In genomic region chr9:113692264-113692663, GRCh38 we compare ENCODE assay signal across 16 cellular contexts.
DNase-seq lines count a peak whose midpoint lies in the region; ATAC-seq and TF ChIP-seq lines count a peak whose summit lies in the region.
"Had no signal": no experiment of that assay in that cellular context is flagged by ENCODE, and none has a peak within 500 bp of the region (broad histone marks: within the 10 kb centered on the region; RNA-seq: fewer than 3 reads in every experiment).

No MANE protein-coding gene starts in this region.

- no peak overlapping the region for H3K4me3 Mint-ChIP-seq in stimulated activated naive CD8-positive, alpha-beta T cell treated with anti-CD3 and anti-CD28 coated beads, Interleukin-15, amount 100 ng/mL, for 72 hours
- H3K4me3 Mint-ChIP-seq: CD4-positive, alpha-beta T cell; GM23338 had no signal

- TF ChIP-seq CTCF in WERI-Rb-1 (IDR thresholded peaks at IDR 0.05; ENCODE audit: low read depth, low read length) (peak; percentile 32; the same call in 1 of the 2 replicates), fibroblast of villous mesenchyme (IDR thresholded peaks at IDR 0.05; ENCODE audit: insufficient read depth, low read depth, low read length) (no peak)

- ATAC-seq in stimulated activated naive CD8-positive, alpha-beta T cell treated with anti-CD3 and anti-CD28 coated beads, Interleukin-15, amount 100 ng/mL, for 72 hours: no peak
- ATAC-seq: GM23338 had no signal

- DNase-seq in NCI-H82 (lab: John Stamatoyannopoulos, UW) (peak; percentile 56), OCI-M1 (lab: John Stamatoyannopoulos, UW) (peak; percentile 31), WERI-Rb-1 (no peak), fibroblast of villous mesenchyme (ENCODE audit: low read depth) (peak; percentile 42), NCI-H524 (lab: John Stamatoyannopoulos, UW) (no peak), NCI-H226 (no peak)
- no peak for DNase-seq in stimulated activated naive CD8-positive, alpha-beta T cell treated with anti-CD3 and anti-CD28 coated beads, Interleukin-15, amount 100 ng/mL, for 72 hours
- DNase-seq: ACHN; CD4-positive, alpha-beta T cell; DMS153; DMS79; GDM1; HCEC 1CT had no signal

- H3K4me1 Mint-ChIP-seq in stimulated activated naive CD8-positive, alpha-beta T cell treated with anti-CD3 and anti-CD28 coated beads, Interleukin-15, amount 100 ng/mL, for 72 hours: peaks cover 22% of the 10 kb centered on the region

- peaks cover 7% of the 10 kb centered on the region for H3K9me3 ChIP-seq in WERI-Rb-1 (ENCODE audit: severe bottlenecking)

- H3K36me3 ChIP-seq in WERI-Rb-1: no peaks in the 10 kb centered on the region

- peaks cover 0 to 12% of the 10 kb centered on the region in 2 donors for H3K9me3 Mint-ChIP-seq in stimulated activated naive CD8-positive, alpha-beta T cell treated with anti-CD3 and anti-CD28 coated beads, Interleukin-15, amount 100 ng/mL, for 72 hours
- H3K9me3 Mint-ChIP-seq: CD4-positive, alpha-beta T cell had no signal

- H3K27me3 ChIP-seq in WERI-Rb-1 (ENCODE audit: insufficient read depth, low read depth, severe bottlenecking): no peaks in the 10 kb centered on the region

- H3K4me3 ChIP-seq in WERI-Rb-1 (ENCODE audit: low read depth, low read length) (no peak overlapping the region), fibroblast of villous mesenchyme (ENCODE audit: low read depth, low read length) (no peak overlapping the region)
- H3K4me3 ChIP-seq: GM23338 had no signal

- no peak overlapping the region; the same call in 1 of the 2 replicates for H3K27ac ChIP-seq in WERI-Rb-1
- H3K27ac ChIP-seq: C4-2B, HL-60 had no signal

- H3K27ac Mint-ChIP-seq in stimulated activated naive CD8-positive, alpha-beta T cell treated with anti-CD3 and anti-CD28 coated beads, Interleukin-15, amount 100 ng/mL, for 72 hours: no peak overlapping the region
- H3K27ac Mint-ChIP-seq: CD4-positive, alpha-beta T cell; GM23338 had no signal

- peaks cover 66% of the 10 kb centered on the region for H3K27me3 Mint-ChIP-seq in stimulated activated naive CD8-positive, alpha-beta T cell treated with anti-CD3 and anti-CD28 coated beads, Interleukin-15, amount 100 ng/mL, for 72 hours

Comparison
In these comparisons a context has a peak if more than half of its experiments do, and no peak if none do; other contexts are left out.
1. DNase-seq: peak in NCI-H82 (single experiment), OCI-M1 (single experiment) and fibroblast of villous mesenchyme (single experiment); none in WERI-Rb-1 (single experiment), NCI-H524 (0 of 2), stimulated activated naive CD8-positive, alpha-beta T cell treated with anti-CD3 and anti-CD28 coated beads, Interleukin-15, amount 100 ng/mL, for 72 hours (0 of 2) and NCI-H226 (single experiment).